In the genomic region with DNA sequence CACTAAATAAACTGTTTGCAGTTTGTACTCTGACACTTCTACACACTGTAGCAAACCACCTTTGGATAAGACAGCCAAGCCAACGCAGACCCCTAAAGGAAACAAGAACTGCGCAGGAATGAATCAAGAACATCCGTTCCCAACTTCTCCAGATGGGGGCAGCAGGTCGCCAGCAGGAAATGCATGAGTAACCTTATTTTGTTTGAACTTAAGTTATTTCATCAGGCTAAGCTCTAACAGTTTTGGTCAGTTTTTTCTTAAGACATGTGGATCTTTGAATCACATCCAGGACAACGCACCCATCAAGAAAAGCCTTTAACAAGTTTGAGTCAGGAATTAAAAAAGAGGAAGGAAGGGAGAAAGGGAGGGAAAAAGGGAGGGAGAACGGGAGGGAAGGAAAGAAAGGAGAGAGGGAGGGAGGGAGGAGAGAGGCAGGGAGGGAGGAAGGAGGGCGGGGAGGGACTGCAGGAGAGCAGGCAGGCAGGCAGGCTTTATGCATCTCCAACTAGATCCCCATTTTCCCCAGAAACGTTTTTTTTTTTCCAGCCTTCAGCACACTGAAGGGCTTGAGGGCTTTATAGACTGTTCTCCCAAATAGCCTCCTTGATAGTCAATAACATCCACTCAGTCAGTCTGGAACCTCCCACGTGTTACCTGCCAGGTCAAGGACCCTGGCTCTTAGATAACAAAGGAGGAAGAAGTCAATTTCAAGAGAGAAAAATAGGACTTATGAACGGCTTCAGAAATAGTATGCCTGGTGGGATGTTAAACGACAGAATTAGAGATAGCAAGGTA, we compare ENCODE assay signal across 1 cellular context.
TF ChIP-seq lines count a peak whose summit lies in the region.

No MANE protein-coding gene starts in this region.

TF ChIP-seq in WTC11, 78 proteins besides CTCF, POLR2A, EP300 and RAD21 (continued from another document):
- TF ChIP-seq, protein P1, sequence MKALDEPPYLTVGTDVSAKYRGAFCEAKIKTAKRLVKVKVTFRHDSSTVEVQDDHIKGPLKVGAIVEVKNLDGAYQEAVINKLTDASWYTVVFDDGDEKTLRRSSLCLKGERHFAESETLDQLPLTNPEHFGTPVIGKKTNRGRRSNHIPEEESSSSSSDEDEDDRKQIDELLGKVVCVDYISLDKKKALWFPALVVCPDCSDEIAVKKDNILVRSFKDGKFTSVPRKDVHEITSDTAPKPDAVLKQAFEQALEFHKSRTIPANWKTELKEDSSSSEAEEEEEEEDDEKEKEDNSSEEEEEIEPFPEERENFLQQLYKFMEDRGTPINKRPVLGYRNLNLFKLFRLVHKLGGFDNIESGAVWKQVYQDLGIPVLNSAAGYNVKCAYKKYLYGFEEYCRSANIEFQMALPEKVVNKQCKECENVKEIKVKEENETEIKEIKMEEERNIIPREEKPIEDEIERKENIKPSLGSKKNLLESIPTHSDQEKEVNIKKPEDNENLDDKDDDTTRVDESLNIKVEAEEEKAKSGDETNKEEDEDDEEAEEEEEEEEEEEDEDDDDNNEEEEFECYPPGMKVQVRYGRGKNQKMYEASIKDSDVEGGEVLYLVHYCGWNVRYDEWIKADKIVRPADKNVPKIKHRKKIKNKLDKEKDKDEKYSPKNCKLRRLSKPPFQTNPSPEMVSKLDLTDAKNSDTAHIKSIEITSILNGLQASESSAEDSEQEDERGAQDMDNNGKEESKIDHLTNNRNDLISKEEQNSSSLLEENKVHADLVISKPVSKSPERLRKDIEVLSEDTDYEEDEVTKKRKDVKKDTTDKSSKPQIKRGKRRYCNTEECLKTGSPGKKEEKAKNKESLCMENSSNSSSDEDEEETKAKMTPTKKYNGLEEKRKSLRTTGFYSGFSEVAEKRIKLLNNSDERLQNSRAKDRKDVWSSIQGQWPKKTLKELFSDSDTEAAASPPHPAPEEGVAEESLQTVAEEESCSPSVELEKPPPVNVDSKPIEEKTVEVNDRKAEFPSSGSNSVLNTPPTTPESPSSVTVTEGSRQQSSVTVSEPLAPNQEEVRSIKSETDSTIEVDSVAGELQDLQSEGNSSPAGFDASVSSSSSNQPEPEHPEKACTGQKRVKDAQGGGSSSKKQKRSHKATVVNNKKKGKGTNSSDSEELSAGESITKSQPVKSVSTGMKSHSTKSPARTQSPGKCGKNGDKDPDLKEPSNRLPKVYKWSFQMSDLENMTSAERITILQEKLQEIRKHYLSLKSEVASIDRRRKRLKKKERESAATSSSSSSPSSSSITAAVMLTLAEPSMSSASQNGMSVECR (CRISPR knock-in tag; IDR thresholded peaks at IDR 0.05; ENCODE audit: borderline replicate concordance) = no peak
- no peak for TF ChIP-seq ESRRA (CRISPR knock-in tag; IDR thresholded peaks at IDR 0.05; ENCODE audit: borderline replicate concordance)
- TF ChIP-seq FOXP1 (CRISPR knock-in tag; IDR thresholded peaks at IDR 0.05; ENCODE audit: borderline replicate concordance) = no peak
